35 cellular contexts compared by ENCODE assay signal in the genomic region with DNA sequence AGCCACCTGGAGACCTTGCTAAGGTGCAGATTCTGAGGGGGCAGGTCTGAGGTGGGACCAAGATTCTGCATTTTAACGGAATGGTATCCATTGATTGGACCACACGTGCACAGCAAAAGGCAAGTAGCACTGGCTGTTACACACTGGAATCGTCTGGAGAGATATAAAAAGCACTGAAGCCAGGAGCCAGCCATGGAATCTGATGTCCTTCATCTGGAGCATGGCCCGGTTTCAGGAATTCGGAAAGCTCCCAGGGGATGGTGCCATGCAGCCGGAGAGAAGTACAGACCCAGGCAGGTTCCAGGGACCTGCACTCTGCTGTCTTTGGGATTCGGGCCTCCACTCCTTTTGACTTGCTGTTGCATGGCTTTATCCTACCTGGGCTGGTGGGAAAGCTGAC. TPM values are rescaled to one million over a fixed set of nuclear protein-coding genes. Genes with fewer than 3 reads are reported as not detected.
"Had no signal": no experiment of that assay in that cellular context is flagged by ENCODE, and none has a peak within 500 bp of the region (broad histone marks: within the 10 kb centered on the region; RNA-seq: fewer than 3 reads in every experiment).

No MANE protein-coding gene starts in this region.

- H3K27ac ChIP-seq: adrenal gland, body of pancreas, brain microvascular endothelial cell, breast epithelium, VCaP had no signal

- H3K36me3 ChIP-seq: adrenal gland, brain microvascular endothelial cell, breast epithelium had no signal

- H3K4me1 ChIP-seq: adrenal gland, body of pancreas, breast epithelium had no signal

- H3K4me3 ChIP-seq: adrenal gland, body of pancreas, breast epithelium had no signal

- DNase-seq: activated B cell treated with CpG ODN at 0.5 μM for 24 hours; activated CD4-positive, alpha-beta memory T cell treated with anti-CD3 and anti-CD28 coated beads for 36 hours; activated CD4-positive, alpha-beta T cell treated with anti-CD3 and anti-CD28 coated beads for 4 hours; activated CD4-positive, alpha-beta T cell treated with anti-CD3 and anti-CD28 coated beads, Interleukin-2, amount 50 U/mL, for 1 hour; activated CD4-positive, alpha-beta T cell treated with anti-CD3 and anti-CD28 coated beads, Interleukin-2, amount 50 U/mL, for 4 hours; activated CD4-positive, CD25-positive, alpha-beta regulatory T cell treated with anti-CD3 and anti-CD28 coated beads, Interleukin-2, amount 50 U/mL, for 72 hours; activated CD8-positive, alpha-beta memory T cell treated with anti-CD3 and anti-CD28 coated beads, Interleukin-2, amount 50 U/mL, for 4 hours; activated CD8-positive, alpha-beta T cell treated with anti-CD3 and anti-CD28 coated beads for 36 hours; activated effector memory CD4-positive, alpha-beta T cell treated with anti-CD3 and anti-CD28 coated beads, Interleukin-2, amount 50 U/mL, for 16 hours; activated gamma-delta T cell treated with Interleukin-2 at 50 U/mL for 16 hours; activated naive CD4-positive, alpha-beta T cell; activated naive CD4-positive, alpha-beta T cell treated with anti-CD3 and anti-CD28 coated beads for 36 hours; activated naive CD4-positive, alpha-beta T cell treated with anti-CD3 and anti-CD28 coated beads, Interleukin-2, amount 50 U/mL, for 16 hours; activated naive CD8-positive, alpha-beta T cell treated with anti-CD3 and anti-CD28 coated beads for 36 hours; activated T-cell treated with anti-CD3 and anti-CD28 coated beads for 4 hours; activated T-cell treated with anti-CD3 and anti-CD28 coated beads, Interleukin-2, amount 50 U/mL, for 1 hour; activated T-cell treated with anti-CD3 and anti-CD28 coated beads, Interleukin-2, amount 50 U/mL, for 4 hours; activated T-cell treated with anti-CD3 and anti-CD28 coated beads, Interleukin-2, amount 50 U/mL, for 72 hours; adrenal gland; amniotic stem cell; aorta; body of pancreas; brain microvascular endothelial cell; caudate nucleus; SW 1271; T-helper 1 cell; T-helper 2 cell; T-helper 9 cell had no signal

- H3K9me3 ChIP-seq: adrenal gland, body of pancreas, breast epithelium had no signal

- ATAC-seq: activated CD8-positive, alpha-beta T cell treated with anti-CD3 and anti-CD28 coated beads for 36 hours; activated naive CD4-positive, alpha-beta T cell treated with anti-CD3 and anti-CD28 coated beads, Interleukin-2, amount 50 U/mL, for 72 hours; activated T-cell treated with anti-CD3 and anti-CD28 coated beads, Interleukin-2, amount 50 U/mL, for 4 hours; activated T-cell treated with anti-CD3 and anti-CD28 coated beads, Interleukin-2, amount 50 U/mL, for 72 hours; activated T-helper 17 cell treated with anti-CD3 and anti-CD28 coated beads, Interleukin-2, amount 50 U/mL, for 72 hours; body of pancreas had no signal

- H3K27me3 ChIP-seq: adrenal gland, body of pancreas, brain microvascular endothelial cell, breast epithelium had no signal

RNA-seq across cellular contexts. Expression of gene PRR20G, which starts 28.8 kb away (rescaled TPM):
- total RNA-seq: activated B cell treated with CpG ODN at 0.5 μM for 24 hours; activated CD4-positive, alpha-beta memory T cell treated with anti-CD3 and anti-CD28 coated beads for 36 hours; activated CD8-positive, alpha-beta memory T cell treated with anti-CD3 and anti-CD28 coated beads for 36 hours; activated CD8-positive, alpha-beta T cell treated with anti-CD3 and anti-CD28 coated beads for 36 hours; activated naive CD4-positive, alpha-beta T cell treated with anti-CD3 and anti-CD28 coated beads for 36 hours; activated naive CD4-positive, alpha-beta T cell treated with anti-CD3 and anti-CD28 coated beads, Interleukin-2, amount 50 U/mL, for 72 hours; activated naive CD8-positive, alpha-beta T cell treated with anti-CD3 and anti-CD28 coated beads for 36 hours; activated T-cell treated with anti-CD3 and anti-CD28 coated beads, Interleukin-2, amount 50 U/mL, for 4 hours; activated T-cell treated with anti-CD3 and anti-CD28 coated beads, Interleukin-2, amount 50 U/mL, for 72 hours; activated T-helper 1 cell treated with anti-CD3 and anti-CD28 coated beads, Interleukin-12 subunit alpha, Interleukin-12 subunit beta, Interleukin-2, Interleukin-4 antibody, amounts not matched to agents 30 ng/mL and 10 ng/mL and 1 ng/mL, durations not matched to agents 14 hours and 24 hours and 36 hours; activated T-helper 17 cell treated with anti-CD3 and anti-CD28 coated beads, Interleukin-2, amount 50 U/mL, for 72 hours; adrenal gland; aorta; astrocyte; body of pancreas; breast epithelium had no signal
- polyA plus RNA-seq: adrenal gland, aorta had no signal
